ENCODE assay signal across 8 cellular contexts in the genomic region with DNA sequence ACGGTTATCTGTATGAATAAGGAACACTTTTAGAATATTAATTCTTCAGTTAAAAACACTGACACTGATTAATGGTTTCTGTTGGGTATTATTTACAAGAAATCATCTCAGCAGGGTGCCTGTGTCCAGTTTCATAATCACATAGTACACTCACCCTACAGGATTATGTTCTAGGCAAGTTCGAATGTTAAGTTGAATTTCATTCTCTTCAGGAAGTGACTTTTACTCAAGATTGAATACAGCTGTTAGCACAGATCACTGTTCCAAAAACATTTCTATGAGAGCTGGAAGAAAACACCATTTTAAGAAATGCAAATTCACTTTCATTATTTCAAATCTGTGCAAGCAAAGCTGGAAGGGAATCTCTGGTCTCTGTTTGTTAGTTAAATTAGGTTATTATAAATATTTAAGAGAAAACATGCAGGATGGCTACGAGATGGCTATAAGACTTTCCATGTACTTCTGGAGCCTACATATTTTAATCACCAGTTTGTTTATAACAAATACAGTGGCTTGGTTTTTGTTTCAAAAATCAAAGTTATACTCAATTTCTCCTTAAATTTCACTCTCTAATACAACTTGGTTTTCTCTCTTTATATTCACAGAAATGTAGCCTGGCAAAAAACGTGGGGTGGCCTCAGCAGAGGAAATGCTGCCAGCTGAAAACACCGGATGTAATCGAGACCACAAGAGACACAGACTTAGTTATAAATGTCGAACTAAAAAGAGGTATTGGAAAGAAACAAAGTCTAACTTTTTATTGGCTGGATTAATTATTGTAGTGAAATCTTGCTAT.
DNase-seq lines count a peak whose midpoint lies in the region; ATAC-seq and TF ChIP-seq lines count a peak whose summit lies in the region.

No MANE protein-coding gene starts in this region.

- H3K79me2 ChIP-seq in smooth muscle cell (ENCODE audit: low read depth), result peaks cover 97% of the 10 kb centered on the region

- TF ChIP-seq POLR2A in esophagus squamous epithelium (IDR thresholded peaks at IDR 0.05), result no peak

- peaks cover 43% of the 10 kb centered on the region for H3K36me3 Mint-ChIP-seq in activated CD4-positive, alpha-beta T cell treated with anti-CD3 and anti-CD28 coated beads, Interleukin-2, amount 10 ng/mL, durations not matched to agents 7 days and 5 days (ENCODE audit: low read depth)

- H3K4me1 ChIP-seq in A673 (ENCODE audit: insufficient read depth, low read length, poor library complexity, severe bottlenecking) (peaks cover 54% of the 10 kb centered on the region), esophagus squamous epithelium (peaks cover 0 to 55% (median 13%) of the 10 kb centered on the region in 3 donors), smooth muscle cell (ENCODE audit: low read depth) (peaks cover 33% of the 10 kb centered on the region)

- H3K4me3 ChIP-seq in A673 (ENCODE audit: low read depth, low read length, poor library complexity, severe bottlenecking) (peak overlapping the region; percentile 35), HL-60 (replicated peaks; ENCODE audit: insufficient read depth, low read length) (no peak overlapping the region; the same call in 1 of the 2 replicates), esophagus squamous epithelium (peak overlapping the region in 1 of 4 donors; percentile 36), smooth muscle cell (peak overlapping the region; percentile 3)

- H3K27ac ChIP-seq in A673 (ENCODE audit: low read depth, low read length, poor library complexity, severe bottlenecking) (peak overlapping the region; percentile 90), HL-60 (replicated peaks) (peak overlapping the region; percentile 70), esophagus squamous epithelium (peak overlapping the region; percentile 46 to 70 (median 64)), smooth muscle cell (ENCODE audit: low read depth) (peak overlapping the region; percentile 84)

- no peak for TF ChIP-seq CTCF in A673 (conservative IDR thresholded peaks at IDR 0.05; ENCODE audit: low read depth, low read length)
- no peak for TF ChIP-seq CTCF in HL-60 (IDR thresholded peaks at IDR 0.05; ENCODE audit: insufficient read depth, low read length)
- no peak for TF ChIP-seq CTCF in esophagus squamous epithelium (IDR thresholded peaks at IDR 0.05)
- TF ChIP-seq CTCF in smooth muscle cell (IDR thresholded peaks at IDR 0.05; ENCODE audit: borderline replicate concordance, insufficient read depth, poor library complexity, severe bottlenecking), result no peak

- H3K27me3 ChIP-seq in A673 (replicated peaks; ENCODE audit: insufficient read depth, low read depth, low read length, poor library complexity), result no peaks in the 10 kb centered on the region
- H3K27me3 ChIP-seq in HL-60 (ENCODE audit: insufficient read depth, poor library complexity, severe bottlenecking), result no peaks in the 10 kb centered on the region
- H3K27me3 ChIP-seq in esophagus squamous epithelium, result no peaks in the 10 kb centered on the region
- no peaks in the 10 kb centered on the region for H3K27me3 ChIP-seq in smooth muscle cell (ENCODE audit: low read depth)

- WGBS in esophagus squamous epithelium, 2 donors, result 27 to 41% methylated on average over 7 of the region's 7 CpGs
- WGBS in smooth muscle cell (ENCODE audit: low lambda C conversion rate), result 51% methylated on average over 7 of the region's 7 CpGs

- H3K9me3 Mint-ChIP-seq in activated CD4-positive, alpha-beta T cell treated with anti-CD3 and anti-CD28 coated beads, Interleukin-2, amount 10 ng/mL, durations not matched to agents 7 days and 5 days, result peaks cover 18% of the 10 kb centered on the region

- BruUV-seq in A673 (replicated peaks; lab: Mats Ljungman, UMichigan), result TSS peak; percentile 89

- no peaks in the 10 kb centered on the region for H3K27me3 Mint-ChIP-seq in activated CD4-positive, alpha-beta T cell treated with anti-CD3 and anti-CD28 coated beads, Interleukin-2, amount 10 ng/mL, durations not matched to agents 7 days and 5 days

- CTCF ChIA-PET in A673 (lab: Charles Lee), result interaction anchor here (2.4 kb wide), 1 partner anchor 567 kb away, joined by 7 read pairs; no protein-coding TSS in a partner anchor
- CTCF ChIA-PET in activated CD4-positive, alpha-beta T cell treated with anti-CD3 and anti-CD28 coated beads, Interleukin-2, amount 10 ng/mL, durations not matched to agents 7 days and 5 days (lab: Charles Lee), result interaction anchor here (0.6 to 1.9 kb wide), 4 partner anchors 13 to 870 kb away, joined by 3 to 6 read pairs (median 4); no protein-coding TSS in a partner anchor

- peaks cover 5% of the 10 kb centered on the region for H4K20me1 ChIP-seq in smooth muscle cell (ENCODE audit: low read depth)

- peak; percentile 67 for ATAC-seq in GM19452 (IDR thresholded peaks at IDR 0.05; ENCODE audit: unreplicated experiment)

- peak overlapping the region; percentile 3 for H3K9ac ChIP-seq in smooth muscle cell (ENCODE audit: low read depth)

- H3K36me3 ChIP-seq in A673 (ENCODE audit: insufficient read depth, low read length, poor library complexity, severe bottlenecking) (peaks cover 8% of the 10 kb centered on the region), esophagus squamous epithelium (no peaks in the 10 kb centered on the region), smooth muscle cell (ENCODE audit: low read depth) (peaks cover 9% of the 10 kb centered on the region)

- peak overlapping the region; percentile 57 for H3K4me3 Mint-ChIP-seq in activated CD4-positive, alpha-beta T cell treated with anti-CD3 and anti-CD28 coated beads, Interleukin-2, amount 10 ng/mL, durations not matched to agents 7 days and 5 days

- peak overlapping the region; percentile 64 for H3K4me2 ChIP-seq in smooth muscle cell

- H3F3A ChIP-seq in smooth muscle cell (ENCODE audit: low read depth), result peaks cover 19% of the 10 kb centered on the region

- H2AFZ ChIP-seq in smooth muscle cell (ENCODE audit: low read depth), result no peak overlapping the region

- H3K9me3 ChIP-seq in A673 (ENCODE audit: low read depth, low read length, poor library complexity, severe bottlenecking) (peaks cover 19% of the 10 kb centered on the region), esophagus squamous epithelium (peaks cover 0 to 4% (median 0%) of the 10 kb centered on the region in 3 donors), smooth muscle cell (replicated peaks; ENCODE audit: low read depth) (no peaks in the 10 kb centered on the region)

- H3K27ac Mint-ChIP-seq in activated CD4-positive, alpha-beta T cell treated with anti-CD3 and anti-CD28 coated beads, Interleukin-2, amount 10 ng/mL, durations not matched to agents 7 days and 5 days, result peak overlapping the region; percentile 86

- peaks cover 64% of the 10 kb centered on the region for H3K4me1 Mint-ChIP-seq in activated CD4-positive, alpha-beta T cell treated with anti-CD3 and anti-CD28 coated beads, Interleukin-2, amount 10 ng/mL, durations not matched to agents 7 days and 5 days

- intact Hi-C loops in A673 (cut with micrococcal nuclease; ENCODE audit: unreplicated experiment), result loop anchor here (2.0 to 10.0 kb wide), 4 partner anchors 56 to 543 kb away; a partner anchor contains a TSS
- intact Hi-C loops in esophagus squamous epithelium (cut with DNase I), result no loop called here

- DNase-seq in A673 (ENCODE audit: low spot score) (peak; percentile 94), HL-60 (ENCODE audit: low read depth in 1 of 2, low spot score in 1 of 2) (peak; percentile 41 to 65), esophagus squamous epithelium (lab: John Stamatoyannopoulos, UW) (no peak), smooth muscle cell (lab: John Stamatoyannopoulos, UW; ENCODE audit: unreplicated experiment) (no peak), islet precursor cell (no peak), GM19238 (ENCODE audit: insufficient read length, low spot score) (no peak)
- peak; percentile 72 for DNase-seq in activated CD4-positive, alpha-beta T cell treated with anti-CD3 and anti-CD28 coated beads, Interleukin-2, amount 10 ng/mL, durations not matched to agents 7 days and 5 days

- POLR2A ChIA-PET in A673 (lab: Charles Lee; ENCODE audit: low non-redundant PET), result interaction anchor here (0.6 kb wide), 1 partner anchor 66 kb away, joined by 6 read pairs; no protein-coding TSS in a partner anchor
- POLR2A ChIA-PET in activated CD4-positive, alpha-beta T cell treated with anti-CD3 and anti-CD28 coated beads, Interleukin-2, amount 10 ng/mL, durations not matched to agents 7 days and 5 days (lab: Charles Lee), result interaction anchor here (0.6 kb wide), 1 partner anchor 13 kb away, joined by 3 read pairs; no protein-coding TSS in a partner anchor

Comparison
In these comparisons a context has a peak if more than half of its experiments do, and no peak if none do; other contexts are left out.
1. DNase-seq: peak in A673 (single experiment), HL-60 (2 of 2) and activated CD4-positive, alpha-beta T cell treated with anti-CD3 and anti-CD28 coated beads, Interleukin-2, amount 10 ng/mL, durations not matched to agents 7 days and 5 days (single experiment); none in esophagus squamous epithelium (single experiment), smooth muscle cell (single experiment), islet precursor cell (single experiment) and GM19238 (single experiment).
2. Peak in every context shown above with its lines, with median percentiles within 50 percentile points of each other: H3K27ac ChIP-seq.